24 cellular contexts compared by ENCODE assay signal in the genomic region with DNA sequence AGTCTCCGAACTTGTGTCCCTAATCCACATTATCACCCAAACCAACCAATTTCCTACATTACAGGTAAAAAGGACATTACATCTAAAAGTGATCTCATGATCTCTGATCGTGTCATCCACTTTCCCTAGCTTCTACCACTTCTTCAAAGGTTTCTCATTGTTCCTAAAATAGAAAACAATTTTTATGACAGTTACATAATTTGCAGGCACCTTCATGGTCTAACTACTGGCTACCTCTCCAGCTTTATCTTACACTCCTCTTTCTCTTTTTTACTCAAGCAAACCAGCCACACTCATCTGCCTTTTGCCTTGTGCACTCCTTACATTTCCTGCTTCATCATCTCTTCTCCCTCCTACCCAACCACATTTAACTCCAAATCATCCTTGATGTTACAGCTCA.
"Had no signal": no experiment of that assay in that cellular context is flagged by ENCODE, and none has a peak within 500 bp of the region (broad histone marks: within the 10 kb centered on the region; RNA-seq: fewer than 3 reads in every experiment).

No MANE protein-coding gene starts in this region.

- H3K36me3 ChIP-seq: left lung, lower lobe of right lung, ovary, right atrium auricular region, right lobe of liver, stomach, thyroid gland, transverse colon, upper lobe of left lung, vagina had no signal

- H3K4me2 ChIP-seq: smooth muscle cell had no signal

- ATAC-seq: left colon; left lung; lower lobe of right lung; natural killer cell; right lobe of liver; stimulated activated naive B cell treated with anti-CD40 and anti-IgM and Interleukin-4, amounts not matched to agents 10 μg/mL and 1 μg/mL and 100 μg/mL, for 72 hours; stimulated activated naive CD8-positive, alpha-beta T cell treated with anti-CD3 and anti-CD28 coated beads, Interleukin-15, Interleukin-2, amounts not matched to agents 100 U/mL and 50 U/mL, for 24 hours had no signal

- H3K4me3 ChIP-seq: left lung, lower lobe of right lung, ovary, right atrium auricular region, right lobe of liver, smooth muscle cell, stomach, testis, thyroid gland, transverse colon, upper lobe of left lung, vagina had no signal

- H3K27me3 ChIP-seq: left lung, ovary, right atrium auricular region, right lobe of liver, stomach, testis, thyroid gland, transverse colon, upper lobe of left lung, vagina had no signal

- H3K27ac ChIP-seq: left lung, lower lobe of right lung, ovary, right atrium auricular region, right lobe of liver, stomach, testis, thyroid gland, transverse colon, upper lobe of left lung, vagina had no signal

- DNase-seq: hippocampal formation; left colon; left lung; lower lobe of right lung; mesendoderm; naive B cell; natural killer cell; nephron progenitor cell; ovary; right lobe of liver; stimulated activated CD4-positive, alpha-beta T cell treated with anti-CD3 and anti-CD28 coated beads, Interleukin-15, amount 100 ng/mL, for 24 hours; stimulated activated CD4-positive, alpha-beta T cell treated with anti-CD3 and anti-CD28 coated beads, Interleukin-2, amount 100 ng/mL, for 24 hours; stimulated activated CD4-positive, alpha-beta T cell treated with anti-CD3 and anti-CD28 coated beads, Interleukin-4, amount 100 ng/mL, for 1 hour; stimulated activated naive B cell treated with anti-CD40 and anti-IgM and Interleukin-4, amounts not matched to agents 10 μg/mL and 1 μg/mL and 100 μg/mL, for 72 hours; stimulated activated naive CD8-positive, alpha-beta T cell treated with anti-CD3 and anti-CD28 coated beads, Interleukin-15, Interleukin-2, amounts not matched to agents 100 U/mL and 50 U/mL, for 24 hours; stomach; testis; thyroid gland; transverse colon; upper lobe of left lung had no signal

- H3K4me1 ChIP-seq: left lung, lower lobe of right lung, right atrium auricular region, right lobe of liver, stomach, testis, thyroid gland, upper lobe of left lung, vagina had no signal

- H3K9me3 ChIP-seq: left lung, lower lobe of right lung, ovary, right atrium auricular region, right lobe of liver, stomach, testis, thyroid gland, transverse colon, upper lobe of left lung, vagina had no signal

- FAIRE-seq: keratinocyte had no signal
